ENCODE assay signal across 10 cellular contexts in genomic region chr6:37630281-37630799, GRCh38.
DNase-seq lines count a peak whose midpoint lies in the region; ATAC-seq and TF ChIP-seq lines count a peak whose summit lies in the region.
"Had no signal": no experiment of that assay in that cellular context is flagged by ENCODE, and none has a peak within 500 bp of the region (broad histone marks: within the 10 kb centered on the region; RNA-seq: fewer than 3 reads in every experiment).

No MANE protein-coding gene starts in this region.

- no peak for TF ChIP-seq CTCF in Panc1 (IDR thresholded peaks at IDR 0.05)
- TF ChIP-seq CTCF in epithelial cell of esophagus (IDR thresholded peaks at IDR 0.05; ENCODE audit: insufficient read depth, low read depth, low read length, missing control alignments) = no peak

- H2AK5ac ChIP-seq in trophoblast cell (ENCODE audit: low read length) = no peak overlapping the region

- DNase-seq in GM04503 (ENCODE audit: low read depth) (peak; percentile 98), Panc1 (ENCODE audit: low read depth, low spot score) (peak; percentile 48), epithelial cell of esophagus (ENCODE audit: low read depth) (peak; percentile 100), trophoblast cell (peak; percentile 68 to 78), middle frontal gyrus (ENCODE audit: extremely low spot score, low spot score) (no peak)
- DNase-seq: stimulated activated CD4-positive, alpha-beta T cell treated with anti-CD3 and anti-CD28 coated beads, Interleukin-4, amount 100 ng/mL, for 4 hours had no signal

- intact Hi-C loops in Panc1 (cut with micrococcal nuclease; ENCODE audit: unreplicated experiment) = no loop called here

- no CpG with 5 or more reads among the region's 5 CpGs for WGBS in trophoblast cell (ENCODE audit: extremely low coverage, insufficient coverage, insufficient read length)

- H3K9me3 ChIP-seq in Panc1 (ENCODE audit: control insufficient read depth, insufficient read depth, low read depth, low read length) (no peaks in the 10 kb centered on the region), trophoblast cell (ENCODE audit: insufficient read depth, low read depth, low read length) (no peaks in the 10 kb centered on the region)

- H3K9ac ChIP-seq in trophoblast cell (ENCODE audit: low read length) = no peak overlapping the region

- H3K4ac ChIP-seq in trophoblast cell (ENCODE audit: low read depth, low read length) = no peak overlapping the region

- H3K18ac ChIP-seq in trophoblast cell (ENCODE audit: low read length) = no peak overlapping the region

- CTCF ChIA-PET in Panc1 (lab: Charles Lee) = no interaction called here

- H3K27me3 ChIP-seq in Panc1 (ENCODE audit: control insufficient read depth, insufficient read depth, low read length) = no peaks in the 10 kb centered on the region
- no peaks in the 10 kb centered on the region for H3K27me3 ChIP-seq in trophoblast cell (ENCODE audit: insufficient read depth, low read length)

- no peak overlapping the region for H4K8ac ChIP-seq in trophoblast cell (ENCODE audit: low read depth, low read length)

- no peaks in the 10 kb centered on the region for H3K79me1 ChIP-seq in trophoblast cell (ENCODE audit: low read length)

- H3K4me3 ChIP-seq in Panc1 (ENCODE audit: low read depth in 2 of 2, low read length in 2 of 2) (no peak overlapping the region), epithelial cell of esophagus (ENCODE audit: low read length) (no peak overlapping the region), trophoblast cell (ENCODE audit: low read depth, low read length) (no peak overlapping the region)
- H3K4me3 ChIP-seq: GM12878 had no signal

- ATAC-seq in Panc1 = peak; percentile 66
- ATAC-seq in GM18907 (IDR thresholded peaks at IDR 0.05; ENCODE audit: unreplicated experiment) = no peak
- no peak for ATAC-seq in GM21367 (IDR thresholded peaks at IDR 0.05; ENCODE audit: unreplicated experiment)
- ATAC-seq in HG03460 (IDR thresholded peaks at IDR 0.05; ENCODE audit: unreplicated experiment) = no peak

- H2AFZ ChIP-seq in trophoblast cell (ENCODE audit: insufficient read depth, low read length, poor library complexity) = no peak overlapping the region

- H3K23ac ChIP-seq in trophoblast cell (ENCODE audit: low read length) = no peak overlapping the region

- no peaks in the 10 kb centered on the region for H3K79me2 ChIP-seq in trophoblast cell (ENCODE audit: control insufficient read depth, insufficient read depth, low read length, poor library complexity)

- H2BK12ac ChIP-seq in trophoblast cell (ENCODE audit: low read length) = no peak overlapping the region

- no peak overlapping the region for H2BK5ac ChIP-seq in trophoblast cell (ENCODE audit: low read depth, low read length, poor library complexity)

- H3K4me1 ChIP-seq in Panc1 (ENCODE audit: control insufficient read depth, insufficient read depth, low read length) (no peaks in the 10 kb centered on the region; the same call in 1 of the 2 replicates), trophoblast cell (ENCODE audit: control insufficient read depth in 1 of 2, insufficient read depth in 2 of 2, low read length in 2 of 2) (no peaks in the 10 kb centered on the region)

- POLR2A ChIA-PET in Panc1 (lab: Charles Lee) = no interaction called here

- in situ Hi-C loops in Panc1 (cut with HindIII; ENCODE audit: low pct_unique_long_range_greater_than_20kb, low sequenced_read_pairs) = no loop called here

- H3K27ac ChIP-seq in Panc1 (ENCODE audit: low read length) = no peak overlapping the region
- no peak overlapping the region for H3K27ac ChIP-seq in trophoblast cell (ENCODE audit: low read depth, low read length)

- no TSS peak for BruUV-seq in Panc1 (replicated peaks; lab: Mats Ljungman, UMichigan)

- no peak overlapping the region for H3K14ac ChIP-seq in trophoblast cell (ENCODE audit: low read length)

- H3K4me2 ChIP-seq in trophoblast cell (ENCODE audit: low read length) = no peak overlapping the region

- H3K36me3 ChIP-seq in Panc1 (ENCODE audit: control insufficient read depth, insufficient read depth, low read length) (no peaks in the 10 kb centered on the region), trophoblast cell (ENCODE audit: control insufficient read depth in 1 of 2, insufficient read depth in 2 of 2, low read length in 2 of 2) (no peaks in the 10 kb centered on the region)

- no peak overlapping the region for H4K91ac ChIP-seq in trophoblast cell (ENCODE audit: low read depth, low read length)

- no peak overlapping the region for H4K12ac ChIP-seq in trophoblast cell (ENCODE audit: low read depth, low read length)

- H2BK120ac ChIP-seq in trophoblast cell (ENCODE audit: insufficient read depth, low read length, poor library complexity) = no peak overlapping the region
